23 cellular contexts compared by ENCODE assay signal in genomic region chr10:21099291-21099800, GRCh38.
DNase-seq lines count a peak whose midpoint lies in the region; ATAC-seq and TF ChIP-seq lines count a peak whose summit lies in the region.
"Had no signal": no experiment of that assay in that cellular context is flagged by ENCODE, and none has a peak within 500 bp of the region (broad histone marks: within the 10 kb centered on the region; RNA-seq: fewer than 3 reads in every experiment).

No MANE protein-coding gene starts in this region.

- peak overlapping the region; percentile 76 for H3K18ac ChIP-seq in neuronal stem cell (ENCODE audit: low read length)

- peaks cover 13% of the 10 kb centered on the region for H3K36me3 Mint-ChIP-seq in Caco-2 (ENCODE audit: insufficient read depth, unreplicated experiment)
- H3K36me3 Mint-ChIP-seq in activated CD4-positive, alpha-beta T cell treated with anti-CD3 and anti-CD28 coated beads for 36 hours (ENCODE audit: low read depth): no peaks in the 10 kb centered on the region
- H3K36me3 Mint-ChIP-seq: activated CD4-positive, alpha-beta memory T cell treated with anti-CD3 and anti-CD28 coated beads for 36 hours; stimulated activated effector memory CD8-positive, alpha-beta T cell treated with anti-CD3 and anti-CD28 coated beads, Interleukin-12 subunit alpha, Interleukin-12 subunit beta, amount 100 ng/mL, for 72 hours had no signal

- peak overlapping the region; percentile 92 for H3K27ac ChIP-seq in neuronal stem cell (replicated peaks; ENCODE audit: low read length)
- H3K27ac ChIP-seq in right atrium auricular region: no peak overlapping the region
- H3K27ac ChIP-seq: coronary artery, foreskin keratinocyte, right lobe of liver, SJSA1 had no signal

- H3K9ac ChIP-seq in endocrine pancreas (ENCODE audit: control insufficient read depth, insufficient read depth, low read length) (no peak overlapping the region), neuronal stem cell (ENCODE audit: low read depth, low read length, poor library complexity) (no peak overlapping the region)

- H2BK12ac ChIP-seq in neuronal stem cell (ENCODE audit: low read length): no peak overlapping the region

- H4K8ac ChIP-seq in neuronal stem cell (ENCODE audit: low read depth, low read length): no peak overlapping the region

- H3K4me3 Mint-ChIP-seq in Caco-2 (ENCODE audit: unreplicated experiment): no peak overlapping the region
- no peak overlapping the region for H3K4me3 Mint-ChIP-seq in activated CD4-positive, alpha-beta T cell treated with anti-CD3 and anti-CD28 coated beads for 36 hours
- H3K4me3 Mint-ChIP-seq: activated CD4-positive, alpha-beta memory T cell treated with anti-CD3 and anti-CD28 coated beads for 36 hours; H9; stimulated activated effector memory CD8-positive, alpha-beta T cell treated with anti-CD3 and anti-CD28 coated beads, Interleukin-12 subunit alpha, Interleukin-12 subunit beta, amount 100 ng/mL, for 72 hours had no signal

- no CpG with 5 or more reads among the region's 5 CpGs for WGBS in neuronal stem cell (ENCODE audit: extremely low coverage in 2 of 2, insufficient read length in 2 of 2, insufficient replicate concordance in 1 of 2), 2 donors

- peak overlapping the region; percentile 96 for H3K27ac Mint-ChIP-seq in Caco-2 (ENCODE audit: unreplicated experiment)
- no peak overlapping the region for H3K27ac Mint-ChIP-seq in activated CD4-positive, alpha-beta T cell treated with anti-CD3 and anti-CD28 coated beads for 36 hours
- H3K27ac Mint-ChIP-seq: activated CD4-positive, alpha-beta memory T cell treated with anti-CD3 and anti-CD28 coated beads for 36 hours; H9; stimulated activated effector memory CD8-positive, alpha-beta T cell treated with anti-CD3 and anti-CD28 coated beads, Interleukin-12 subunit alpha, Interleukin-12 subunit beta, amount 100 ng/mL, for 72 hours had no signal

- no peak for ATAC-seq in activated CD4-positive, alpha-beta T cell treated with anti-CD3 and anti-CD28 coated beads for 36 hours
- ATAC-seq in GM21825 (IDR thresholded peaks at IDR 0.05; ENCODE audit: unreplicated experiment) (no peak), GM18858 (IDR thresholded peaks at IDR 0.05; ENCODE audit: unreplicated experiment) (no peak)
- ATAC-seq: foreskin keratinocyte; PC-3; right lobe of liver; stimulated activated effector memory CD8-positive, alpha-beta T cell treated with anti-CD3 and anti-CD28 coated beads, Interleukin-12 subunit alpha, Interleukin-12 subunit beta, amount 100 ng/mL, for 72 hours had no signal

- H3K23ac ChIP-seq in neuronal stem cell (ENCODE audit: low read depth, low read length, poor library complexity): no peak overlapping the region

- CTCF ChIA-PET in Caco-2 (lab: Charles Lee): no interaction called here
- CTCF ChIA-PET in activated CD4-positive, alpha-beta T cell treated with anti-CD3 and anti-CD28 coated beads for 36 hours (lab: Charles Lee): no interaction called here

- no peak overlapping the region for H3K4ac ChIP-seq in neuronal stem cell (ENCODE audit: low read length)

- H2AFZ ChIP-seq in neuronal stem cell (ENCODE audit: low read length): peak overlapping the region; percentile 50

- H3K4me3 ChIP-seq in Caco-2 (ENCODE audit: low read depth, low read length) (no peak overlapping the region), endocrine pancreas (ENCODE audit: control insufficient read depth, insufficient read depth, low read length) (peak overlapping the region; percentile 5), neuronal stem cell (ENCODE audit: low read length in 2 of 2) (peak overlapping the region in 1 of 2 donors; percentile 30), right atrium auricular region (no peak overlapping the region)
- H3K4me3 ChIP-seq: coronary artery, right lobe of liver, SJSA1 had no signal

- no peaks in the 10 kb centered on the region for H3K27me3 Mint-ChIP-seq in Caco-2 (ENCODE audit: insufficient read depth, unreplicated experiment)
- H3K27me3 Mint-ChIP-seq in activated CD4-positive, alpha-beta T cell treated with anti-CD3 and anti-CD28 coated beads for 36 hours: peaks cover 5% of the 10 kb centered on the region
- H3K27me3 Mint-ChIP-seq: activated CD4-positive, alpha-beta memory T cell treated with anti-CD3 and anti-CD28 coated beads for 36 hours had no signal

- H2BK15ac ChIP-seq in neuronal stem cell (ENCODE audit: low read length): no peak overlapping the region

- H2AK5ac ChIP-seq in neuronal stem cell (ENCODE audit: low read depth, low read length): no peak overlapping the region

- H3K27me3 ChIP-seq in Caco-2 (replicated peaks; ENCODE audit: control insufficient read depth, insufficient read depth, low read length): no peaks in the 10 kb centered on the region
- H3K27me3 ChIP-seq in endocrine pancreas (ENCODE audit: control insufficient read depth, insufficient read depth, low read length): no peaks in the 10 kb centered on the region
- no peaks in the 10 kb centered on the region for H3K27me3 ChIP-seq in neuronal stem cell (ENCODE audit: control insufficient read depth in 3 of 3, insufficient read depth in 3 of 3, low read depth in 1 of 3, low read length in 3 of 3)
- no peaks in the 10 kb centered on the region for H3K27me3 ChIP-seq in right atrium auricular region
- H3K27me3 ChIP-seq: foreskin keratinocyte, right lobe of liver, SJSA1, tibial nerve had no signal

- DNase-seq in Caco-2 (no peak), SK-N-DZ (ENCODE audit: low spot score) (peak; percentile 13), neuronal stem cell (ENCODE audit: low spot score) (no peak), right atrium auricular region (ENCODE audit: low spot score) (no peak)
- DNase-seq in activated CD4-positive, alpha-beta T cell treated with anti-CD3 and anti-CD28 coated beads for 36 hours: no peak
- DNase-seq: activated CD4-positive, alpha-beta memory T cell treated with anti-CD3 and anti-CD28 coated beads for 36 hours; activated naive CD4-positive, alpha-beta T cell treated with Interleukin-2 at 50 U/mL for 16 hours; foreskin keratinocyte; GF-D8; H9; kidney glomerular epithelial cell; NCI-H1436 treated with DMSO at 0.1 percent for 48 hours; NCI-H226; NCI-H82; PC-3; right lobe of liver had no signal

- H3K36me3 ChIP-seq in Caco-2 (ENCODE audit: control insufficient read depth, insufficient read depth, low read length): no peaks in the 10 kb centered on the region
- no peaks in the 10 kb centered on the region for H3K36me3 ChIP-seq in endocrine pancreas (ENCODE audit: control insufficient read depth, insufficient read depth, low read length)
- no peaks in the 10 kb centered on the region for H3K36me3 ChIP-seq in neuronal stem cell (replicated peaks in 1 of 2; ENCODE audit: control insufficient read depth in 2 of 2, insufficient read depth in 2 of 2, low read length in 2 of 2)
- no peaks in the 10 kb centered on the region for H3K36me3 ChIP-seq in right atrium auricular region
- H3K36me3 ChIP-seq: right lobe of liver, SJSA1, tibial nerve had no signal

- POLR2A ChIA-PET in Caco-2 (lab: Charles Lee): no interaction called here
- POLR2A ChIA-PET in activated CD4-positive, alpha-beta T cell treated with anti-CD3 and anti-CD28 coated beads for 36 hours (lab: Charles Lee): no interaction called here

- no peaks in the 10 kb centered on the region for H3K9me3 ChIP-seq in Caco-2
- no peaks in the 10 kb centered on the region for H3K9me3 ChIP-seq in endocrine pancreas (ENCODE audit: control insufficient read depth, low read length)
- no peaks in the 10 kb centered on the region for H3K9me3 ChIP-seq in neuronal stem cell (replicated peaks in 1 of 2; ENCODE audit: control insufficient read depth in 2 of 2, insufficient read depth in 1 of 2, low read depth in 1 of 2, low read length in 2 of 2)
- H3K9me3 ChIP-seq in right atrium auricular region: no peaks in the 10 kb centered on the region
- H3K9me3 ChIP-seq: right lobe of liver, SJSA1, tibial nerve had no signal

- TF ChIP-seq CTCF in Caco-2 (IDR thresholded peaks at IDR 0.05; ENCODE audit: insufficient read depth in 1 of 2, low read depth in 1 of 2, low read length in 1 of 2, severe bottlenecking in 1 of 2, unreplicated experiment in 1 of 2): no peak
- TF ChIP-seq CTCF in right atrium auricular region (IDR thresholded peaks at IDR 0.05): no peak

- H2BK5ac ChIP-seq in neuronal stem cell (ENCODE audit: low read length): no peak overlapping the region

- intact Hi-C loops in Caco-2 (cut with micrococcal nuclease; ENCODE audit: unreplicated experiment): loop anchor here (5.0 kb wide), 2 partner anchors 173 to 428 kb away; partner anchors contain the start of gene SKIDA1
- intact Hi-C loops in activated CD4-positive, alpha-beta T cell treated with anti-CD3 and anti-CD28 coated beads for 36 hours (cut with DNase I, micrococcal nuclease): no loop called here

- H2BK120ac ChIP-seq in neuronal stem cell (ENCODE audit: low read depth, low read length): no peak overlapping the region

- H3K4me1 ChIP-seq in Caco-2 (peaks cover 26% of the 10 kb centered on the region), endocrine pancreas (ENCODE audit: control insufficient read depth, insufficient read depth, low read length) (peaks cover 6% of the 10 kb centered on the region), neuronal stem cell (ENCODE audit: control insufficient read depth in 2 of 2, insufficient read depth in 1 of 2, low read depth in 1 of 2, low read length in 2 of 2) (peaks cover 11 to 32% of the 10 kb centered on the region in 2 donors), right atrium auricular region (no peaks in the 10 kb centered on the region)
- H3K4me1 ChIP-seq: foreskin keratinocyte, right lobe of liver had no signal

- H3K9me3 Mint-ChIP-seq in Caco-2 (ENCODE audit: unreplicated experiment): no peaks in the 10 kb centered on the region
- H3K9me3 Mint-ChIP-seq in activated CD4-positive, alpha-beta T cell treated with anti-CD3 and anti-CD28 coated beads for 36 hours (ENCODE audit: low read depth): no peaks in the 10 kb centered on the region
- H3K9me3 Mint-ChIP-seq: activated CD4-positive, alpha-beta memory T cell treated with anti-CD3 and anti-CD28 coated beads for 36 hours; H9 had no signal

- no peak overlapping the region for H3K14ac ChIP-seq in neuronal stem cell (ENCODE audit: low read length)

- no peak overlapping the region for H4K91ac ChIP-seq in neuronal stem cell (ENCODE audit: low read depth, low read length, poor library complexity)

- no peaks in the 10 kb centered on the region for H3K79me1 ChIP-seq in neuronal stem cell (ENCODE audit: low read depth, low read length)

- peaks cover 43% of the 10 kb centered on the region for H3K4me1 Mint-ChIP-seq in Caco-2 (ENCODE audit: low read depth, unreplicated experiment)
- peaks cover 15% of the 10 kb centered on the region for H3K4me1 Mint-ChIP-seq in activated CD4-positive, alpha-beta T cell treated with anti-CD3 and anti-CD28 coated beads for 36 hours
- H3K4me1 Mint-ChIP-seq: stimulated activated effector memory CD8-positive, alpha-beta T cell treated with anti-CD3 and anti-CD28 coated beads, Interleukin-12 subunit alpha, Interleukin-12 subunit beta, amount 100 ng/mL, for 72 hours had no signal

- BruUV-seq in Caco-2 (replicated peaks; lab: Mats Ljungman, UMichigan): no TSS peak

- H3K4me2 ChIP-seq in neuronal stem cell (ENCODE audit: insufficient read depth, low read length, poor library complexity, severe bottlenecking): peak overlapping the region; percentile 28
